22 cellular contexts compared by ENCODE assay signal in the genomic region with DNA sequence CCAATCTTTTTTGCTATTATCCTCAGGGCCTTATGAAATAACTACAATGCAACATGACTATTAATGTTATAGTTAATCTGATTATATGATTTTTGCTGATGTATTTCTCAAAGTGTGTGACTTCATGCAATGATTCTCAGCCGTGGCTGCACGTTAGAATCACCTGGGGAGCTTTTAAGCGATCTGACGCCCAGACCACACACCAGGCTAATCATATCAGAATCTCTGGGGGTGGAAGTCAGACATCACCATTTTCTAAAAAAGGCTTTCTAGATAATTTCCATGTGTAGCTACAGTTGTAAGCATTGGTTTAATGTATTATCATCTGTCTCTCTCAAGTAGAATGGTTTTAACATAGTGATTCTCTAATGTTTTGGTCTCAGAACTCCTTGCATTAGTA. TPM values are rescaled to one million over a fixed set of nuclear protein-coding genes. Genes with fewer than 3 reads are reported as not detected.
DNase-seq lines count a peak whose midpoint lies in the region; ATAC-seq and TF ChIP-seq lines count a peak whose summit lies in the region.
"Had no signal": no experiment of that assay in that cellular context is flagged by ENCODE, and none has a peak within 500 bp of the region (broad histone marks: within the 10 kb centered on the region; RNA-seq: fewer than 3 reads in every experiment).

No MANE protein-coding gene starts in this region.

- no peak overlapping the region for H3K18ac ChIP-seq in trophoblast cell (ENCODE audit: low read length)

- H4K91ac ChIP-seq in trophoblast cell (ENCODE audit: low read depth, low read length): no peak overlapping the region

- H3K79me2 ChIP-seq in DOHH2 (ENCODE audit: control insufficient read depth, low read length) (no peaks in the 10 kb centered on the region), SU-DHL-6 (ENCODE audit: insufficient read depth, low read length) (no peaks in the 10 kb centered on the region), trophoblast cell (ENCODE audit: control insufficient read depth, insufficient read depth, low read length, poor library complexity) (no peaks in the 10 kb centered on the region)

- no peak overlapping the region for H4K12ac ChIP-seq in trophoblast cell (ENCODE audit: low read depth, low read length)

- TF ChIP-seq CTCF in DOHH2 (IDR thresholded peaks at IDR 0.05; ENCODE audit: low read depth, low read length, poor library complexity, severe bottlenecking): no peak
- TF ChIP-seq CTCF in HEK293 (tag by site-specific recombination; IDR thresholded peaks at IDR 0.05): no peak
- no peak for TF ChIP-seq CTCF in SU-DHL-6 (IDR thresholded peaks at IDR 0.05; ENCODE audit: insufficient read depth, low read length, poor library complexity, severe bottlenecking)
- TF ChIP-seq CTCF in thyroid gland (IDR thresholded peaks at IDR 0.05): no peak

- POLR2A ChIA-PET in HEK293 (lab: Yijun Ruan, JAX): no interaction called here

- H4K8ac ChIP-seq in trophoblast cell (ENCODE audit: low read depth, low read length): no peak overlapping the region

- no peaks in the 10 kb centered on the region for H3K36me3 ChIP-seq in DOHH2 (ENCODE audit: control insufficient read depth, low read length)
- no peaks in the 10 kb centered on the region for H3K36me3 ChIP-seq in HEK293 (ENCODE audit: control insufficient read depth in 2 of 2, insufficient read depth in 1 of 2, low read length in 2 of 2)
- H3K36me3 ChIP-seq in SU-DHL-6 (ENCODE audit: low read length): no peaks in the 10 kb centered on the region
- H3K36me3 ChIP-seq in trophoblast cell (ENCODE audit: control insufficient read depth in 1 of 2, insufficient read depth in 2 of 2, low read length in 2 of 2): no peaks in the 10 kb centered on the region
- H3K36me3 ChIP-seq in thyroid gland: no peaks in the 10 kb centered on the region
- H3K36me3 ChIP-seq: SJCRH30 had no signal

- intact Hi-C loops in thyroid gland (cut with DNase I): no loop called here

- no peak for ATAC-seq in GM21381 (IDR thresholded peaks at IDR 0.05; ENCODE audit: unreplicated experiment)
- ATAC-seq: CD8-positive, alpha-beta T cell; HepG2; K562; Right ventricle myocardium inferior had no signal

- no peaks in the 10 kb centered on the region for H3K27me3 ChIP-seq in DOHH2 (ENCODE audit: control insufficient read depth, low read length)
- no peaks in the 10 kb centered on the region for H3K27me3 ChIP-seq in SU-DHL-6 (ENCODE audit: low read length)
- H3K27me3 ChIP-seq in trophoblast cell (ENCODE audit: insufficient read depth, low read length): no peaks in the 10 kb centered on the region
- no peaks in the 10 kb centered on the region for H3K27me3 ChIP-seq in thyroid gland
- H3K27me3 ChIP-seq: SJCRH30 had no signal

- H3K4me3 ChIP-seq in DOHH2 (ENCODE audit: low read length): no peak overlapping the region
- no peak overlapping the region for H3K4me3 ChIP-seq in HEK293 (ENCODE audit: low read depth, low read length)
- no peak overlapping the region for H3K4me3 ChIP-seq in SU-DHL-6 (ENCODE audit: insufficient read depth, low read length, poor library complexity, severe bottlenecking)
- H3K4me3 ChIP-seq in trophoblast cell (ENCODE audit: low read depth, low read length): no peak overlapping the region
- no peak overlapping the region for H3K4me3 ChIP-seq in thyroid gland (replicated peaks in 1 of 3)
- H3K4me3 ChIP-seq: K562, PC-9, SJCRH30 had no signal

- H3K23ac ChIP-seq in trophoblast cell (ENCODE audit: low read length): no peak overlapping the region

- H3K14ac ChIP-seq in trophoblast cell (ENCODE audit: low read length): no peak overlapping the region

- H3K4ac ChIP-seq in trophoblast cell (ENCODE audit: low read depth, low read length): no peak overlapping the region

- WGBS in trophoblast cell (ENCODE audit: extremely low coverage, insufficient coverage, insufficient read length): no CpG with 5 or more reads among the region's 4 CpGs
- WGBS in thyroid gland, 2 donors: 77 to 80% methylated on average over 4 of the region's 4 CpGs

- DNase-seq in trophoblast cell: no peak
- no peak for DNase-seq in thyroid gland
- no peak for DNase-seq in AG20443 (ENCODE audit: low spot score)
- DNase-seq: Caco-2; CD8-positive, alpha-beta T cell; GF-D8; NCI-H1105 treated with DMSO at 0.1 percent for 48 hours; NCI-H2029; NCI-H446; NCI-H524 treated with DMSO at 0.1 percent for 48 hours; NCI-H774; PC-9; SJCRH30 had no signal

- H3K27ac ChIP-seq in DOHH2 (ENCODE audit: low read depth, low read length) (no peak overlapping the region), HEK293 (ENCODE audit: extremely low read depth, low read depth, low read length) (no peak overlapping the region), SU-DHL-6 (ENCODE audit: low read depth, low read length) (no peak overlapping the region), trophoblast cell (ENCODE audit: low read depth, low read length) (no peak overlapping the region), thyroid gland (no peak overlapping the region)
- H3K27ac ChIP-seq: C4-2B, PC-9, SJCRH30 had no signal

- TF ChIP-seq POLR2A in thyroid gland (IDR thresholded peaks at IDR 0.05): no peak

- no peak overlapping the region for H2BK120ac ChIP-seq in trophoblast cell (ENCODE audit: insufficient read depth, low read length, poor library complexity)

- H3K9me2 ChIP-seq in DOHH2 (replicated peaks; ENCODE audit: control insufficient read depth, low read length) (no peaks in the 10 kb centered on the region), SU-DHL-6 (replicated peaks; ENCODE audit: insufficient read depth, low read length) (no peaks in the 10 kb centered on the region)

- no peaks in the 10 kb centered on the region for H3K79me1 ChIP-seq in trophoblast cell (ENCODE audit: low read length)

- H3F3A ChIP-seq in DOHH2 (ENCODE audit: control insufficient read depth, insufficient read depth) (peaks cover 17% of the 10 kb centered on the region), SU-DHL-6 (ENCODE audit: insufficient read depth) (peaks cover 26% of the 10 kb centered on the region; the same call in 1 of the 2 replicates)

- H3K4me1 ChIP-seq in DOHH2 (ENCODE audit: control insufficient read depth, low read length): peaks cover 68% of the 10 kb centered on the region
- H3K4me1 ChIP-seq in HEK293 (ENCODE audit: control insufficient read depth, insufficient read depth, low read length): peaks cover 14% of the 10 kb centered on the region
- peaks cover under 1 to 8% of the 10 kb centered on the region in 2 experiments for H3K4me1 ChIP-seq in trophoblast cell (ENCODE audit: control insufficient read depth in 1 of 2, insufficient read depth in 2 of 2, low read length in 2 of 2)
- H3K4me1 ChIP-seq in thyroid gland: no peaks in the 10 kb centered on the region

- H4K20me1 ChIP-seq in DOHH2 (ENCODE audit: control insufficient read depth, insufficient read depth, low read depth, low read length) (no peaks in the 10 kb centered on the region), SU-DHL-6 (ENCODE audit: low read depth, low read length) (no peaks in the 10 kb centered on the region)

- CTCF ChIA-PET in HEK293 (lab: Yijun Ruan, JAX): interaction anchor here (0.6 kb wide), 2 partner anchors 98 to 305 kb away, joined by 3 to 4 read pairs; no protein-coding TSS in a partner anchor

- no peak overlapping the region for H3K9ac ChIP-seq in SU-DHL-6 (ENCODE audit: low read length)
- no peak overlapping the region for H3K9ac ChIP-seq in trophoblast cell (ENCODE audit: low read length)

- H2AK5ac ChIP-seq in trophoblast cell (ENCODE audit: low read length): no peak overlapping the region

- H3K4me2 ChIP-seq in DOHH2 (ENCODE audit: low read length): peak overlapping the region; percentile 23; the same call in 1 of the 2 replicates
- H3K4me2 ChIP-seq in SU-DHL-6 (ENCODE audit: low read depth, low read length, poor library complexity, severe bottlenecking): peak overlapping the region; percentile 66
- H3K4me2 ChIP-seq in trophoblast cell (ENCODE audit: low read length): no peak overlapping the region
- H3K4me2 ChIP-seq: PC-9 had no signal

- H2BK12ac ChIP-seq in trophoblast cell (ENCODE audit: low read length): peak overlapping the region; percentile 49

- H3K9me3 ChIP-seq in DOHH2 (ENCODE audit: control insufficient read depth, insufficient read depth, low read length): no peaks in the 10 kb centered on the region
- no peaks in the 10 kb centered on the region for H3K9me3 ChIP-seq in HEK293 (ENCODE audit: control insufficient read depth, insufficient read depth, low read depth, low read length)
- H3K9me3 ChIP-seq in SU-DHL-6 (ENCODE audit: insufficient read depth, low read length): no peaks in the 10 kb centered on the region
- no peaks in the 10 kb centered on the region for H3K9me3 ChIP-seq in trophoblast cell (ENCODE audit: insufficient read depth, low read depth, low read length)
- H3K9me3 ChIP-seq in thyroid gland: no peaks in the 10 kb centered on the region
- H3K9me3 ChIP-seq: Caco-2, SJCRH30 had no signal

- H2BK5ac ChIP-seq in trophoblast cell (ENCODE audit: low read depth, low read length, poor library complexity): no peak overlapping the region

- H2AFZ ChIP-seq in SU-DHL-6 (ENCODE audit: low read depth, low read length, severe bottlenecking) (no peak overlapping the region), trophoblast cell (ENCODE audit: insufficient read depth, low read length, poor library complexity) (no peak overlapping the region)
- H2AFZ ChIP-seq: PC-9 had no signal

TF ChIP-seq in HEK293, 187 proteins besides CTCF, POLR2A, EP300 and RAD21 (continues in another document):
- no peak for TF ChIP-seq OVOL3 (tag by site-specific recombination; IDR thresholded peaks at IDR 0.05)
- TF ChIP-seq TCF7L2 (IDR thresholded peaks at IDR 0.05; ENCODE audit: borderline replicate concordance, low read depth, low read length): no peak
- TF ChIP-seq ZNF624 (tag by site-specific recombination; IDR thresholded peaks at IDR 0.05): no peak
- TF ChIP-seq GLIS1 (tag by site-specific recombination; IDR thresholded peaks at IDR 0.05): peak; percentile 18; the same call in 1 of the 2 replicates
- TF ChIP-seq, protein P1, sequence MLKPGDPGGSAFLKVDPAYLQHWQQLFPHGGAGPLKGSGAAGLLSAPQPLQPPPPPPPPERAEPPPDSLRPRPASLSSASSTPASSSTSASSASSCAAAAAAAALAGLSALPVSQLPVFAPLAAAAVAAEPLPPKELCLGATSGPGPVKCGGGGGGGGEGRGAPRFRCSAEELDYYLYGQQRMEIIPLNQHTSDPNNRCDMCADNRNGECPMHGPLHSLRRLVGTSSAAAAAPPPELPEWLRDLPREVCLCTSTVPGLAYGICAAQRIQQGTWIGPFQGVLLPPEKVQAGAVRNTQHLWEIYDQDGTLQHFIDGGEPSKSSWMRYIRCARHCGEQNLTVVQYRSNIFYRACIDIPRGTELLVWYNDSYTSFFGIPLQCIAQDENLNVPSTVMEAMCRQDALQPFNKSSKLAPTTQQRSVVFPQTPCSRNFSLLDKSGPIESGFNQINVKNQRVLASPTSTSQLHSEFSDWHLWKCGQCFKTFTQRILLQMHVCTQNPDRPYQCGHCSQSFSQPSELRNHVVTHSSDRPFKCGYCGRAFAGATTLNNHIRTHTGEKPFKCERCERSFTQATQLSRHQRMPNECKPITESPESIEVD (tag by site-specific recombination; IDR thresholded peaks at IDR 0.05): 0 out of 2 replicates have a peak, but pooled peaks have one; percentile 6
- no peak for TF ChIP-seq ZNF658 (tag by site-specific recombination; IDR thresholded peaks at IDR 0.05)

RNA-seq across cellular contexts. Expression of gene QPCT, which starts 5.5 kb away (rescaled TPM):
- 13.0 and 13.9 TPM in 2 replicates for polyA plus RNA-seq in trophoblast cell (2013)
- 1 to 10 TPM; 1.0 to 6.0 (median 4.3) TPM for total RNA-seq in thyroid gland
- total RNA-seq: K562, MCF 10A had no signal

RNA-seq across cellular contexts. Expression of gene PRKD3, which starts 14.3 kb away (rescaled TPM):
- polyA plus RNA-seq in trophoblast cell (2013): 20.2 and 21.7 TPM in 2 replicates
- 10 to 100 TPM; 31.3 to 45.2 (median 42.2) TPM for total RNA-seq in thyroid gland
